ENCODE assay signal across 1 cellular context in genomic region chr18:3604626-3605408, GRCh38.
TF ChIP-seq lines count a peak whose summit lies in the region.

No MANE protein-coding gene starts in this region.

TF ChIP-seq in HepG2, 621 proteins besides CTCF, POLR2A, EP300 and RAD21 (continued from another document and continues in another):
- TF ChIP-seq ZBTB43 (CRISPR knock-in tag; conservative IDR thresholded peaks at IDR 0.05) (no peak; the same call in 1 of the 2 replicates), SMARCE1 (IDR thresholded peaks at IDR 0.05; ENCODE audit: borderline replicate concordance) (no peak), ZNF572 (CRISPR knock-in tag; IDR thresholded peaks at IDR 0.05) (no peak), GTF3A (CRISPR knock-in tag; conservative IDR thresholded peaks at IDR 0.05) (no peak), AKAP8 (CRISPR knock-in tag; IDR thresholded peaks at IDR 0.05) (no peak), KLF9 (CRISPR knock-in tag; IDR thresholded peaks at IDR 0.05; ENCODE audit: low read depth) (no peak), NFRKB (IDR thresholded peaks at IDR 0.05) (no peak), JARID2 (CRISPR knock-in tag; IDR thresholded peaks at IDR 0.05; ENCODE audit: insufficient replicate concordance) (no peak), TCF7 (IDR thresholded peaks at IDR 0.05; ENCODE audit: low read depth) (peak; percentile 53), JUND (CRISPR knock-in tag; IDR thresholded peaks at IDR 0.05) (peak; percentile 85), MEIS2 (CRISPR knock-in tag; IDR thresholded peaks at IDR 0.05) (no peak), ZNF619 (CRISPR knock-in tag; IDR thresholded peaks at IDR 0.05) (no peak), ZNF768 (CRISPR knock-in tag; IDR thresholded peaks at IDR 0.05) (no peak), ZNF646 (CRISPR knock-in tag; IDR thresholded peaks at IDR 0.05) (peak; percentile 88), RBM22 (optimal IDR thresholded peaks at IDR 0.05; ENCODE audit: low read length) (peak; percentile 53), PTBP1 (IDR thresholded peaks at IDR 0.05; ENCODE audit: low read depth, low read length, poor library complexity, severe bottlenecking) (no peak), ELF1 (CRISPR knock-in tag; IDR thresholded peaks at IDR 0.05) (no peak), CSRNP1 (CRISPR knock-in tag; IDR thresholded peaks at IDR 0.05) (no peak), CBX5 (CRISPR knock-in tag; IDR thresholded peaks at IDR 0.05; ENCODE audit: borderline replicate concordance) (no peak), CHD2 (IDR thresholded peaks at IDR 0.05; ENCODE audit: low read depth, low read length) (no peak), KAT8 (CRISPR knock-in tag; IDR thresholded peaks at IDR 0.05) (peak; percentile 59), MLX (CRISPR knock-in tag; IDR thresholded peaks at IDR 0.05) (0 out of 2 replicates have a peak, but pooled peaks have one; percentile 49), YEATS4 (CRISPR knock-in tag; IDR thresholded peaks at IDR 0.05; ENCODE audit: borderline replicate concordance) (no peak), JDP2 (CRISPR knock-in tag; IDR thresholded peaks at IDR 0.05; ENCODE audit: borderline replicate concordance) (no peak), ASH2L (IDR thresholded peaks at IDR 0.05; ENCODE audit: insufficient read length, low read depth, low read length) (no peak), ZGPAT (CRISPR knock-in tag; IDR thresholded peaks at IDR 0.05) (peak; percentile 42), PRDM15 (CRISPR knock-in tag; IDR thresholded peaks at IDR 0.05) (no peak), ZBTB34 (CRISPR knock-in tag; IDR thresholded peaks at IDR 0.05) (no peak), SYNCRIP (IDR thresholded peaks at IDR 0.05; ENCODE audit: insufficient read depth, low read depth, low read length) (no peak), HDAC2 (CRISPR knock-in tag; IDR thresholded peaks at IDR 0.05) (no peak; the same call in 1 of the 2 replicates), NCOA1 (CRISPR knock-in tag; IDR thresholded peaks at IDR 0.05) (no peak), ZNF367 (CRISPR knock-in tag; IDR thresholded peaks at IDR 0.05; ENCODE audit: borderline replicate concordance) (no peak), PRDM4 (CRISPR knock-in tag; IDR thresholded peaks at IDR 0.05; ENCODE audit: borderline replicate concordance) (no peak), HCFC1 (IDR thresholded peaks at IDR 0.05; ENCODE audit: low read depth, low read length) (no peak), ZNF652 (CRISPR knock-in tag; IDR thresholded peaks at IDR 0.05; ENCODE audit: borderline replicate concordance, low read depth) (no peak), HIC2 (CRISPR knock-in tag; IDR thresholded peaks at IDR 0.05; ENCODE audit: low read depth) (no peak)
